12 cellular contexts compared by ENCODE assay signal in genomic region chr5:97629281-97629680, GRCh38.
DNase-seq lines count a peak whose midpoint lies in the region; ATAC-seq, FAIRE-seq and TF ChIP-seq lines count a peak whose summit lies in the region.
"Had no signal": no experiment of that assay in that cellular context is flagged by ENCODE, and none has a peak within 500 bp of the region (broad histone marks: within the 10 kb centered on the region; RNA-seq: fewer than 3 reads in every experiment).

No MANE protein-coding gene starts in this region.

- H2BK5ac ChIP-seq in neuronal stem cell (ENCODE audit: low read length): no peak overlapping the region

- peak; percentile 89 for DNase-seq in COLO829 (ENCODE audit: low spot score)
- peak in 5 of 7 donors; percentile 6 to 52 (median 17) for DNase-seq in adrenal gland
- DNase-seq in foreskin fibroblast: peak; percentile 91 to 95
- DNase-seq in neuronal stem cell (ENCODE audit: low spot score): no peak
- no peak for DNase-seq in NCI-H2029 treated with DMSO at 0.1 percent for 48 hours (lab: John Stamatoyannopoulos, UW)
- no peak for DNase-seq in RCC 7860 (ENCODE audit: low spot score)
- DNase-seq in NCI-H2227 (lab: John Stamatoyannopoulos, UW; ENCODE audit: unreplicated experiment): no peak
- DNase-seq: activated CD4-positive, alpha-beta T cell treated with anti-CD3 and anti-CD28 coated beads for 1 hour; activated naive CD4-positive, alpha-beta T cell; CD4-positive, alpha-beta T cell; stimulated activated CD4-positive, alpha-beta T cell treated with anti-CD3 and anti-CD28 coated beads, Interleukin-4, amount 100 ng/mL, for 4 hours had no signal

- H3K4me1 ChIP-seq in adrenal gland (replicated peaks in 1 of 2) (no peaks in the 10 kb centered on the region), neuronal stem cell (ENCODE audit: control insufficient read depth in 2 of 2, insufficient read depth in 1 of 2, low read depth in 1 of 2, low read length in 2 of 2) (peaks cover 4 to 18% of the 10 kb centered on the region in 2 donors)

- TF ChIP-seq POLR2A in adrenal gland (IDR thresholded peaks at IDR 0.05): no peak

- TF ChIP-seq CTCF in adrenal gland (IDR thresholded peaks at IDR 0.05) (no peak), foreskin fibroblast (IDR thresholded peaks at IDR 0.05; ENCODE audit: low read depth, low read length) (no peak)

- H3K27ac ChIP-seq in adrenal gland: no peak overlapping the region
- H3K27ac ChIP-seq in neuronal stem cell (replicated peaks; ENCODE audit: low read length): no peak overlapping the region

- H3K79me1 ChIP-seq in neuronal stem cell (ENCODE audit: low read depth, low read length): no peaks in the 10 kb centered on the region

- H4K91ac ChIP-seq in neuronal stem cell (ENCODE audit: low read depth, low read length, poor library complexity): no peak overlapping the region

- H3K9me3 ChIP-seq in adrenal gland (replicated peaks in 1 of 3) (no peaks in the 10 kb centered on the region), neuronal stem cell (replicated peaks in 1 of 2; ENCODE audit: control insufficient read depth in 2 of 2, insufficient read depth in 1 of 2, low read depth in 1 of 2, low read length in 2 of 2) (no peaks in the 10 kb centered on the region)

- H2AFZ ChIP-seq in neuronal stem cell (ENCODE audit: low read length): peak overlapping the region; percentile 66

- peak overlapping the region; percentile 57 for H3K18ac ChIP-seq in neuronal stem cell (ENCODE audit: low read length)

- no peak overlapping the region for H3K23ac ChIP-seq in neuronal stem cell (ENCODE audit: low read depth, low read length, poor library complexity)

- intact Hi-C loops in adrenal gland (cut with DNase I): no loop called here

- H2BK15ac ChIP-seq in neuronal stem cell (ENCODE audit: low read length): no peak overlapping the region

- FAIRE-seq in RCC 7860 (lab: Jason Lieb, UNC): no peak

- no peaks in the 10 kb centered on the region for H3K27me3 ChIP-seq in adrenal gland
- no peaks in the 10 kb centered on the region for H3K27me3 ChIP-seq in neuronal stem cell (ENCODE audit: control insufficient read depth in 3 of 3, insufficient read depth in 3 of 3, low read depth in 1 of 3, low read length in 3 of 3)

- no peak overlapping the region for H3K9ac ChIP-seq in neuronal stem cell (ENCODE audit: low read depth, low read length, poor library complexity)

- no peak overlapping the region for H2BK120ac ChIP-seq in neuronal stem cell (ENCODE audit: low read depth, low read length)

- WGBS in adrenal gland, 4 donors: 48 to 59% (median 52%) methylated on average over 4 of the region's 4 CpGs
- WGBS in neuronal stem cell (ENCODE audit: extremely low coverage in 2 of 2, insufficient read length in 2 of 2, insufficient replicate concordance in 1 of 2), 2 donors: no CpG with 5 or more reads among the region's 4 CpGs

- H3K4me3 ChIP-seq in adrenal gland (no peak overlapping the region), foreskin fibroblast (ENCODE audit: low read depth in 1 of 2, low read length in 2 of 2) (peak overlapping the region in 1 of 2 donors; percentile 21), neuronal stem cell (ENCODE audit: low read length in 2 of 2) (peak overlapping the region in 1 of 2 donors; percentile 33)

- no peak overlapping the region for H3K4ac ChIP-seq in neuronal stem cell (ENCODE audit: low read length)

- no peak overlapping the region for H3K14ac ChIP-seq in neuronal stem cell (ENCODE audit: low read length)

- H4K8ac ChIP-seq in neuronal stem cell (ENCODE audit: low read depth, low read length): no peak overlapping the region

- no peak overlapping the region for H2BK12ac ChIP-seq in neuronal stem cell (ENCODE audit: low read length)

- no peaks in the 10 kb centered on the region for H3K36me3 ChIP-seq in adrenal gland (replicated peaks in 1 of 2)
- H3K36me3 ChIP-seq in neuronal stem cell (replicated peaks in 1 of 2; ENCODE audit: control insufficient read depth in 2 of 2, insufficient read depth in 2 of 2, low read length in 2 of 2): no peaks in the 10 kb centered on the region

- no peak overlapping the region for H3K4me2 ChIP-seq in neuronal stem cell (ENCODE audit: insufficient read depth, low read length, poor library complexity, severe bottlenecking)

- H2AK5ac ChIP-seq in neuronal stem cell (ENCODE audit: low read depth, low read length): no peak overlapping the region

- ATAC-seq in HG03342 (IDR thresholded peaks at IDR 0.05; ENCODE audit: unreplicated experiment): no peak

Comparison
In these comparisons a context has a peak if more than half of its experiments do, and no peak if none do; other contexts are left out.
1. DNase-seq: peak in COLO829 (single experiment), adrenal gland (5 of 7) and foreskin fibroblast (2 of 2); none in neuronal stem cell (single experiment), NCI-H2029 treated with DMSO at 0.1 percent for 48 hours (single experiment), RCC 7860 (single experiment) and NCI-H2227 (single experiment).